ENCODE assay signal across 23 cellular contexts in genomic region chrX:24718771-24719170, GRCh38.
"Had no signal": no experiment of that assay in that cellular context is flagged by ENCODE, and none has a peak within 500 bp of the region (broad histone marks: within the 10 kb centered on the region; RNA-seq: fewer than 3 reads in every experiment).

No MANE protein-coding gene starts in this region.

- H3K4me3 ChIP-seq: adrenal gland, SK-N-MC had no signal

- H3K27me3 Mint-ChIP-seq: activated B cell treated with CpG ODN at 0.5 μM for 24 hours; activated CD4-positive, alpha-beta memory T cell treated with anti-CD3 and anti-CD28 coated beads for 36 hours; activated CD4-positive, alpha-beta T cell treated with anti-CD3 and anti-CD28 coated beads, Interleukin-2, amount 10 ng/mL, durations not matched to agents 7 days and 5 days; activated naive CD8-positive, alpha-beta T cell; T-cell had no signal

- H3K4me1 Mint-ChIP-seq: activated CD4-positive, alpha-beta T cell treated with anti-CD3 and anti-CD28 coated beads, Interleukin-2, amount 10 ng/mL, durations not matched to agents 7 days and 5 days; T-cell had no signal

- H3K4me3 Mint-ChIP-seq: activated B cell treated with CpG ODN at 0.5 μM for 24 hours; activated CD4-positive, alpha-beta memory T cell treated with anti-CD3 and anti-CD28 coated beads for 36 hours; activated CD4-positive, alpha-beta T cell treated with anti-CD3 and anti-CD28 coated beads, Interleukin-2, amount 10 ng/mL, durations not matched to agents 7 days and 5 days; activated naive CD8-positive, alpha-beta T cell; T-cell had no signal

- H3K4me1 ChIP-seq: adrenal gland had no signal

- H3K9me3 ChIP-seq: adrenal gland had no signal

- H3K27ac Mint-ChIP-seq: activated B cell treated with CpG ODN at 0.5 μM for 24 hours; activated CD4-positive, alpha-beta memory T cell treated with anti-CD3 and anti-CD28 coated beads for 36 hours; activated CD4-positive, alpha-beta T cell treated with anti-CD3 and anti-CD28 coated beads, Interleukin-2, amount 10 ng/mL, durations not matched to agents 7 days and 5 days; activated naive CD8-positive, alpha-beta T cell; T-cell had no signal

- H3K9me3 Mint-ChIP-seq: activated B cell treated with CpG ODN at 0.5 μM for 24 hours; activated CD4-positive, alpha-beta memory T cell treated with anti-CD3 and anti-CD28 coated beads for 36 hours; activated CD4-positive, alpha-beta T cell treated with anti-CD3 and anti-CD28 coated beads, Interleukin-2, amount 10 ng/mL, durations not matched to agents 7 days and 5 days; T-cell had no signal

- H3K36me3 ChIP-seq: adrenal gland had no signal

- H3K9ac ChIP-seq: KMS-11 had no signal

- H3K4me2 ChIP-seq: KMS-11 had no signal

- H3K27me3 ChIP-seq: adrenal gland had no signal

- H3K27ac ChIP-seq: adrenal gland, KMS-11, SK-N-MC had no signal

- DNase-seq: activated B cell treated with CpG ODN at 0.5 μM for 24 hours; activated CD4-positive, alpha-beta memory T cell treated with anti-CD3 and anti-CD28 coated beads for 36 hours; activated CD4-positive, alpha-beta T cell treated with anti-CD3 and anti-CD28 coated beads, Interleukin-2, amount 10 ng/mL, durations not matched to agents 7 days and 5 days; activated CD8-positive, alpha-beta memory T cell treated with anti-CD3 and anti-CD28 coated beads, Interleukin-2, amount 50 U/mL, for 48 hours; activated effector memory CD4-positive, alpha-beta T cell treated with Interleukin-2 at 50 U/mL for 16 hours; activated naive CD4-positive, alpha-beta T cell; activated T-cell treated with anti-CD3 and anti-CD28 coated beads, Interleukin-2, amount 50 U/mL, for 1 hour; adrenal gland; central memory CD4-positive, alpha-beta T cell; NCI-H1092; NCI-H1417; NCI-H1694; NCI-H2029 treated with DMSO at 0.1 percent for 48 hours; NCI-H345; NCI-H510A; NCI-H526 treated with DMSO at 0.1 percent for 48 hours; NCI-H82; T-cell; T-helper 2 cell; T1000 had no signal
